ENCODE assay signal across 1 cellular context in genomic region chr17:42311240-42312034, GRCh38.
TF ChIP-seq lines count a peak whose summit lies in the region.

No MANE protein-coding gene starts in this region.

TF ChIP-seq in K562, 482 proteins besides CTCF, POLR2A, EP300 and RAD21 (continued from another document and continues in another):
- TF ChIP-seq ZBTB33 (CRISPR knock-in tag; IDR thresholded peaks at IDR 0.05), result no peak
- TF ChIP-seq GTF2F1 (IDR thresholded peaks at IDR 0.05; ENCODE audit: low read depth, low read length), result peak; percentile 59; the same call in 1 of the 2 replicates
- TF ChIP-seq GABPB1 (CRISPR knock-in tag; IDR thresholded peaks at IDR 0.05), result no peak
- TF ChIP-seq LARP7 (IDR thresholded peaks at IDR 0.05), result no peak
- no peak for TF ChIP-seq ARID3A (IDR thresholded peaks at IDR 0.05; ENCODE audit: borderline replicate concordance, low read depth, low read length)
- TF ChIP-seq ETV6 (IDR thresholded peaks at IDR 0.05; ENCODE audit: borderline replicate concordance in 1 of 2, low read depth in 2 of 2, low read length in 1 of 2), result no peak
- TF ChIP-seq ETV6 (CRISPR knock-in tag; IDR thresholded peaks at IDR 0.05; ENCODE audit: borderline replicate concordance), result no peak
- TF ChIP-seq ZC3H11A (IDR thresholded peaks at IDR 0.05; ENCODE audit: low read depth, low read length), result no peak
- no peak for TF ChIP-seq ZSCAN32 (CRISPR knock-in tag; IDR thresholded peaks at IDR 0.05)
- no peak for TF ChIP-seq TCFL5 (CRISPR knock-in tag; conservative IDR thresholded peaks at IDR 0.05)
- no peak for TF ChIP-seq SRSF7 (optimal IDR thresholded peaks at IDR 0.05; ENCODE audit: low read depth, low read length)
- TF ChIP-seq CREBBP (IDR thresholded peaks at IDR 0.05; ENCODE audit: low read depth, low read length), result no peak
- no peak for TF ChIP-seq E2F3 (CRISPR knock-in tag; IDR thresholded peaks at IDR 0.05)
- no peak for TF ChIP-seq PTTG1 (tag; IDR thresholded peaks at IDR 0.05; ENCODE audit: low read depth)
- no peak for TF ChIP-seq NCOA6 (IDR thresholded peaks at IDR 0.05)
- TF ChIP-seq ILK (tag; IDR thresholded peaks at IDR 0.05; ENCODE audit: borderline replicate concordance, low read depth), result no peak
- no peak for TF ChIP-seq ZNF12 (CRISPR knock-in tag; IDR thresholded peaks at IDR 0.05)
- TF ChIP-seq ZNF277 (CRISPR knock-in tag; IDR thresholded peaks at IDR 0.05; ENCODE audit: borderline replicate concordance), result no peak
- TF ChIP-seq ZBTB1 (CRISPR knock-in tag; IDR thresholded peaks at IDR 0.05; ENCODE audit: borderline replicate concordance, low read depth), result no peak
- TF ChIP-seq ZBTB49 (CRISPR knock-in tag; IDR thresholded peaks at IDR 0.05; ENCODE audit: borderline replicate concordance), result no peak
- no peak for TF ChIP-seq KLF6 (CRISPR knock-in tag; IDR thresholded peaks at IDR 0.05; ENCODE audit: borderline replicate concordance)
- no peak for TF ChIP-seq DNMT1 (IDR thresholded peaks at IDR 0.05)
- no peak for TF ChIP-seq ZSCAN29 (IDR thresholded peaks at IDR 0.05)
- no peak for TF ChIP-seq SAFB2 (IDR thresholded peaks at IDR 0.05; ENCODE audit: borderline replicate concordance, low read depth, low read length, severe bottlenecking)
- no peak for TF ChIP-seq ZNF174 (CRISPR knock-in tag; IDR thresholded peaks at IDR 0.05)
- TF ChIP-seq CAMTA2 (CRISPR knock-in tag; conservative IDR thresholded peaks at IDR 0.05), result no peak
- no peak for TF ChIP-seq CHD7 (IDR thresholded peaks at IDR 0.05; ENCODE audit: low read depth, low read length)
- no peak for TF ChIP-seq TRIM25 (IDR thresholded peaks at IDR 0.05; ENCODE audit: borderline replicate concordance)
- no peak for TF ChIP-seq ZNF354B (CRISPR knock-in tag; IDR thresholded peaks at IDR 0.05)
- peak; percentile 8 for TF ChIP-seq PRDM10 (IDR thresholded peaks at IDR 0.05; ENCODE audit: partially characterized antibody)
- peak; percentile 60 for TF ChIP-seq TEAD4 (IDR thresholded peaks at IDR 0.05; ENCODE audit: low read length)
- no peak for TF ChIP-seq TEAD4 (CRISPR knock-in tag; IDR thresholded peaks at IDR 0.05; ENCODE audit: borderline replicate concordance)
- 0 out of 2 replicates have a peak, but pooled peaks have one; percentile 27 for TF ChIP-seq CBFA2T2 (conservative IDR thresholded peaks at IDR 0.05)
- TF ChIP-seq PHB2 (IDR thresholded peaks at IDR 0.05; ENCODE audit: low read depth), result no peak
- TF ChIP-seq SAFB (IDR thresholded peaks at IDR 0.05; ENCODE audit: borderline replicate concordance, low read depth, low read length), result no peak
